In the genomic region with DNA sequence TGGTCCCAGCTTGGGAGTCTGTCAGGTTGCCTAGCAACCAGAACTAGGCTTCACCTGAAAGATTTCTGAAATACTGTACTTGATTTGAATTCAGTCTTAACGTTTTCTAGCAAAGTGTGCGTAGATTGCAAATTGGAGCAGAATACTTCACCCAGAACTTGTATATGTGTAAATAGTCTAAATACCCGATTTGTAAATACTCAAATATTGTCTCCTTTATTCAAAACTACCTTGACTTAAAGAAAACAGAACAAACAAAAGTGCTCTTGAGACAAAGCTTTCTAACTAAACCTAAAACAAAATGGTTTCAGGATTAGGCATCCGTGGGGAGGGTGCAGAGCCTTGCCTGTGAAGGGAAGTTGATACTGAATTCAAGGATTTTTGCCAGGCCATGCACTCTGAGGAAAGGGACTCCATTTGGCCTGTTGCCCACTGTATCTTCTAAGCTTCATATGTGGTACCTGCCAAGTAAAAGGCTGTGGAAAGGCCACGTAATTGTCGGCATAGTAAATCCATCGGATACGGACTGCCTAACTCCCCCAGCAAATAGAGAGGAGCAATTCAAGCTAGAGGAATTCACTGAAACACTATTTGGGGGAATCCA, we compare ENCODE assay signal across 8 cellular contexts. TPM values are rescaled to one million over a fixed set of nuclear protein-coding genes. Genes with fewer than 3 reads are reported as not detected.
DNase-seq lines count a peak whose midpoint lies in the region; ATAC-seq and TF ChIP-seq lines count a peak whose summit lies in the region.

No MANE protein-coding gene starts in this region.

- POLR2A ChIA-PET in OCI-LY7 (lab: Charles Lee) = interaction anchor here (0.6 to 3.6 kb wide), 18 partner anchors 9 to 1500 kb away, joined by 3 to 34 read pairs (median 4); a partner anchor contains a TSS

- CTCF ChIA-PET in OCI-LY7 (lab: Charles Lee; ENCODE audit: unreplicated experiment) = interaction anchor here (1.0 kb wide), 1 partner anchor 170 kb away, joined by 3 read pairs; a partner anchor contains a TSS

- H3K9me3 ChIP-seq in OCI-LY7 (ENCODE audit: low read length) (no peaks in the 10 kb centered on the region), neutrophil (no peaks in the 10 kb centered on the region)

- H3K27me3 ChIP-seq in neutrophil = peaks cover 6% of the 10 kb centered on the region

- peak overlapping the region; percentile 73 for H3K4me2 ChIP-seq in OCI-LY7 (ENCODE audit: low read length)

- 42% methylated on average over 8 of the region's 8 CpGs for WGBS in lower leg skin, 2 donors

- peak overlapping the region; percentile 96 to 99 for H3K27ac Mint-ChIP-seq in effector memory CD8-positive, alpha-beta T cell

- peaks cover 8 to 21% of the 10 kb centered on the region in 2 donors for H3K27me3 Mint-ChIP-seq in effector memory CD8-positive, alpha-beta T cell

- intact Hi-C loops in OCI-LY7 (cut with micrococcal nuclease; ENCODE audit: unreplicated experiment) (loop anchor here (1.0 to 5.0 kb wide), 7 partner anchors 169 to 1412 kb away; a partner anchor contains a TSS), lower leg skin (cut with DNase I; ENCODE audit: low total_unique reads) (no loop called here)

- peaks cover 43% of the 10 kb centered on the region for H3K79me2 ChIP-seq in OCI-LY7 (ENCODE audit: insufficient read depth, low read depth, low read length)

- TF ChIP-seq CTCF in OCI-LY7 (conservative IDR thresholded peaks at IDR 0.05; ENCODE audit: low read length) (no peak), neutrophil (IDR thresholded peaks at IDR 0.05) (no peak), lower leg skin (IDR thresholded peaks at IDR 0.05) (no peak)

- H3K4me3 Mint-ChIP-seq in effector memory CD8-positive, alpha-beta T cell = peak overlapping the region; percentile 92 to 93

- H3K36me3 ChIP-seq in OCI-LY7 (ENCODE audit: insufficient read depth, low read length) (peaks cover 32% of the 10 kb centered on the region), neutrophil (no peaks in the 10 kb centered on the region)

- peaks cover 24% of the 10 kb centered on the region for H3K36me3 Mint-ChIP-seq in effector memory CD8-positive, alpha-beta T cell (ENCODE audit: insufficient read depth)

- H3K4me3 ChIP-seq in OCI-LY7 (ENCODE audit: low read depth, low read length, poor library complexity, severe bottlenecking) = peak overlapping the region; percentile 53
- H3K4me3 ChIP-seq in neutrophil (ENCODE audit: low read depth in 1 of 2, low read length in 1 of 2) = peak overlapping the region; percentile 84 to 93
- H3K4me3 ChIP-seq in lower leg skin (ENCODE audit: low read depth, poor library complexity, severe bottlenecking) = no peak overlapping the region

- no peak for TF ChIP-seq POLR2A in lower leg skin (IDR thresholded peaks at IDR 0.05)

- H4K20me1 ChIP-seq in OCI-LY7 (ENCODE audit: insufficient read depth, low read length) = peaks cover 27% of the 10 kb centered on the region; the same call in 1 of the 2 replicates

- H2AFZ ChIP-seq in OCI-LY7 (ENCODE audit: low read length) = peak overlapping the region; percentile 97

- peaks cover 0 to 2% of the 10 kb centered on the region in 2 donors for H3K9me3 Mint-ChIP-seq in effector memory CD8-positive, alpha-beta T cell

- BruUV-seq in OCI-LY7 (replicated peaks; lab: Mats Ljungman, UMichigan) = no TSS peak

- DNase-seq in activated CD8-positive, alpha-beta memory T cell treated with anti-CD3 and anti-CD28 coated beads, Interleukin-2, amount 50 U/mL, for 48 hours = peak; percentile 61
- DNase-seq in activated CD8-positive, alpha-beta memory T cell treated with anti-CD3 and anti-CD28 coated beads for 24 hours = no peak
- DNase-seq in OCI-LY7 (ENCODE audit: low spot score) (no peak), lower leg skin (ENCODE audit: low spot score in 2 of 2) (no peak), AML-193 (lab: John Stamatoyannopoulos, UW) (no peak), occipital lobe (lab: John Stamatoyannopoulos, UW) (no peak)
- DNase-seq in effector memory CD8-positive, alpha-beta T cell = peak in 2 of 3 experiments; percentile 2 to 5

- H3K27ac ChIP-seq in OCI-LY7 (ENCODE audit: low read depth, low read length, poor library complexity, severe bottlenecking) (peak overlapping the region; percentile 79), neutrophil (peak overlapping the region; percentile 96)

- H3K4me1 Mint-ChIP-seq in effector memory CD8-positive, alpha-beta T cell (ENCODE audit: low read depth in 2 of 2) = peaks cover 23 to 30% of the 10 kb centered on the region in 2 donors

- no peak for ATAC-seq in effector memory CD8-positive, alpha-beta T cell (replicated peaks)

- H3K4me1 ChIP-seq in OCI-LY7 (ENCODE audit: insufficient read depth, low read length, poor library complexity, severe bottlenecking) = peaks cover 42% of the 10 kb centered on the region
- H3K4me1 ChIP-seq in neutrophil (ENCODE audit: control insufficient read depth in 1 of 2, insufficient read depth in 1 of 2, low read depth in 1 of 2, low read length in 1 of 2) = peaks cover 16 to 17% of the 10 kb centered on the region in 2 experiments

- no peaks in the 10 kb centered on the region for H3K9me2 ChIP-seq in OCI-LY7 (ENCODE audit: insufficient read depth, low read length)

RNA-seq across cellular contexts. Expression of a gene that starts 0.7 kb away (rescaled TPM):
- total RNA-seq in OCI-LY7 (2014; rRNA removed; shearing (Covaris generic)) = 59.5 and 66.9 TPM in 2 replicates
- 202 and 236 TPM in 2 replicates for total RNA-seq in OCI-LY7 (2022)
- total RNA-seq in lower leg skin = 100 to 1,000 TPM in 2 of 4 donors, 10 to 100 TPM in 2; 70.4 to 106 (median 97.4) TPM
- total RNA-seq in occipital lobe = 512 TPM

Comparison
In these comparisons a context has a peak if more than half of its experiments do, and no peak if none do; other contexts are left out.
1. DNase-seq: peak in activated CD8-positive, alpha-beta memory T cell treated with anti-CD3 and anti-CD28 coated beads, Interleukin-2, amount 50 U/mL, for 48 hours (single experiment) and effector memory CD8-positive, alpha-beta T cell (2 of 3); none in activated CD8-positive, alpha-beta memory T cell treated with anti-CD3 and anti-CD28 coated beads for 24 hours (single experiment), OCI-LY7 (single experiment), lower leg skin (0 of 2), AML-193 (0 of 2) and occipital lobe (single experiment).